ENCODE assay signal across 18 cellular contexts in the genomic region with DNA sequence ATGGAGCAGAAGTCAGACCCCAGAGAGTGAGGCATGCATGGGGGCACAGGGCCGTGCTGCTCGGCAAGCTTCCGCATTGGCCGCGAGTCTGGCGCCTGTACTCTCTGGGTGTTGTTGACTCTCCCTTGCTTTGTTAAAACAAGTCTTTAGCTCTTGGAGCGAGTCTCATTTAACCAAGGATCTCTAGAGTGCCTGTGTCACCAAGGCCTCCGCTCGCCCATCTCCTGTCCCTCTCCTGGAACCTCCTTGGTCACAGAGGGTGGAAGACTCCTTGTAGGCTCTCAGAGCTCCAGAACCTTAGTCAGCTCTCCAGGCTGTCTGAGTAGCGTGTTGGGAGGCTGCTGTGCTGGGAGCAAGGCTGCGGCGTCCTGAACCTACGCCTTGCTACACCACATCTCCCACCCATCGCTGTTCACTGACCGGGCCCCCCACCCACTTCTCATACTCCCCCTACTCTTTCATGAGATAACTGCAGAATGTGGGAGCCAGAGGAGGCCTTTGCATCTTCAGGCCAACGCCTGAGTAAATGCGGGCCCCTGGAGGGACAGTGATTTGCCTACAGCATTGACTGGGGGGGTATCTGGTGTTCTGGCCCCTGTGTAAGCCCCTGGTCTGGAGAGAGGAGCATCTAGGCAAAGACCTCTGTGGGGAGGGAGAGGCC.
"Had no signal": no experiment of that assay in that cellular context is flagged by ENCODE, and none has a peak within 500 bp of the region (broad histone marks: within the 10 kb centered on the region; RNA-seq: fewer than 3 reads in every experiment).

No MANE protein-coding gene starts in this region.

- H3K4me3 Mint-ChIP-seq: effector memory CD8-positive, alpha-beta T cell; immature natural killer cell; naive thymus-derived CD8-positive, alpha-beta T cell had no signal

- H3K9me3 Mint-ChIP-seq: effector memory CD8-positive, alpha-beta T cell; immature natural killer cell; naive thymus-derived CD8-positive, alpha-beta T cell had no signal

- H3K27me3 ChIP-seq: pancreas, right lobe of liver, transverse colon had no signal

- H3K4me1 ChIP-seq: foreskin keratinocyte, pancreas, prostate gland, right lobe of liver, stomach, transverse colon had no signal

- H3K9me3 ChIP-seq: mucosa of descending colon, pancreas, prostate gland, right lobe of liver, stomach, thoracic aorta, transverse colon had no signal

- H3K36me3 Mint-ChIP-seq: immature natural killer cell; naive thymus-derived CD8-positive, alpha-beta T cell had no signal

- H3K27ac ChIP-seq: foreskin keratinocyte, pancreas, prostate gland, right lobe of liver, stomach, thoracic aorta, transverse colon had no signal

- ATAC-seq: effector memory CD8-positive, alpha-beta T cell; foreskin keratinocyte; left colon; mucosa of descending colon; naive thymus-derived CD8-positive, alpha-beta T cell; pancreas; right lobe of liver had no signal

- H3K4me1 Mint-ChIP-seq: naive thymus-derived CD8-positive, alpha-beta T cell had no signal

- H3K36me3 ChIP-seq: pancreas, prostate gland, right lobe of liver, stomach, thoracic aorta, transverse colon had no signal

- DNase-seq: central memory CD4-positive, alpha-beta T cell; cortex of kidney; effector memory CD8-positive, alpha-beta T cell; erythroblast; immature natural killer cell; left colon; stimulated activated CD4-positive, alpha-beta T cell treated with anti-CD3 and anti-CD28 coated beads, Interleukin-12 subunit alpha, Interleukin-12 subunit beta, amount 100 ng/mL, for 4 hours; stimulated activated naive CD4-positive, alpha-beta T cell; stomach; substantia nigra; transverse colon had no signal

- H3K4me3 ChIP-seq: mucosa of descending colon, pancreas, prostate gland, right lobe of liver, stomach, thoracic aorta, transverse colon had no signal

- H3K27ac Mint-ChIP-seq: effector memory CD8-positive, alpha-beta T cell; immature natural killer cell had no signal
